In the genomic region with DNA sequence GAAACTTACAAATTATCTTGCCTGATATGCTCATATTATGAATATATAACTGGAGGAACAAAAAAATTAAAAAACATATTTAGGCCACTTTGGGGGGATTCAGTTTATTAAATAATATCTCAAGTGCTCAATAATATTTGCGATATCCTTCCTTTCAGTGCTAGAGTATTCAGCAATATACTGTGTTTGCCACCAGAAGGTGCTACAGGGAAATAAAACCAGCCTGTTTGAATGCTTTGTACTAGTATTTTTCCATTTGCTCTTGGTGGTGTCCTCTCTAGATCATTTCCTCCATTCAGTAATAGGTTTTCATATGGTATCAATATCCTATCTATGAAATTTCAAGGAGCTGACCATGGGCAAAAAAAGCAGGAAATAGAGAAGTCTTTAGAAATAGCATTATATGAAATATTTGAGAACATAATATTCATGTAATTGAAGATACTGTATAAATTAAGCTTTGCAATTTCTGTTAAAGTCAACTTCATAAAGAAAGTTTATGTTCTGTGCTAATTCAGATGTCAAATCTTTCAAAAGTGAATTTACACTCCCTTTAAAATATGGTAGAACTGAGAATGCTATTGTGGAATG, we compare ENCODE assay signal across 8 cellular contexts.
A peak's percentile ranks its signal among the peaks of the same experiment; 100 is the strongest.
DNase-seq lines count a peak whose midpoint lies in the region; ATAC-seq and TF ChIP-seq lines count a peak whose summit lies in the region.

No MANE protein-coding gene starts in this region.

- H3K36me3 Mint-ChIP-seq in GM23338 (ENCODE audit: low read depth): no peaks in the 10 kb centered on the region

- no peak overlapping the region for H3K4me3 Mint-ChIP-seq in GM23338

- H3K4me1 Mint-ChIP-seq in GM23338: 0 out of 3 replicates have a peak, but pooled peaks cover 2% of the 10 kb centered on the region

- H3K27me3 ChIP-seq in GM23338 (ENCODE audit: insufficient read depth): no peaks in the 10 kb centered on the region

- no peak overlapping the region for H3K4me2 ChIP-seq in GM23338

- in situ Hi-C loops in Caki2 (cut with HindIII; ENCODE audit: low pct_unique_long_range_greater_than_20kb, low sequenced_read_pairs): no loop called here

- no peaks in the 10 kb centered on the region for H4K20me1 ChIP-seq in GM23338 (replicated peaks; ENCODE audit: insufficient read depth)

- H3K36me3 ChIP-seq in GM23338 (ENCODE audit: insufficient read depth): no peaks in the 10 kb centered on the region

- ATAC-seq in GM23338 (peak; percentile 72), GM21360 (IDR thresholded peaks at IDR 0.05; ENCODE audit: unreplicated experiment) (no peak), GM21528 (IDR thresholded peaks at IDR 0.05; ENCODE audit: low FRiP score, unreplicated experiment) (no peak)

- H3K4me3 ChIP-seq in GM23338: no peak overlapping the region
- no peak overlapping the region for H3K4me3 ChIP-seq in WI38 (ENCODE audit: low read depth, low read length)

- no peak overlapping the region for H2AFZ ChIP-seq in GM23338

- peak; percentile 36 for DNase-seq in Caki2 (ENCODE audit: low read depth)
- peak; percentile 66 for DNase-seq in GM23338 (ENCODE audit: low spot score)
- peak; percentile 66 for DNase-seq in NCI-H2029 (lab: John Stamatoyannopoulos, UW)
- peak; percentile 21 for DNase-seq in iPS-NIHi11 (ENCODE audit: low spot score)
- DNase-seq in stimulated activated CD4-positive, alpha-beta T cell treated with anti-CD3 and anti-CD28 coated beads, Interleukin-2, amount 100 ng/mL, for 48 hours: no peak

- H3F3A ChIP-seq in GM23338 (replicated peaks; ENCODE audit: low read depth): no peaks in the 10 kb centered on the region

- no peaks in the 10 kb centered on the region for H3K79me2 ChIP-seq in GM23338 (replicated peaks; ENCODE audit: insufficient read depth)

- H3K27me3 Mint-ChIP-seq in GM23338 (ENCODE audit: insufficient read depth, low read depth, poor library complexity): no peaks in the 10 kb centered on the region

- H3K9me2 ChIP-seq in GM23338 (ENCODE audit: insufficient read depth): no peaks in the 10 kb centered on the region

- H3K4me1 ChIP-seq in GM23338 (ENCODE audit: insufficient read depth): peaks cover 7% of the 10 kb centered on the region; the same call in 1 of the 2 replicates

- TF ChIP-seq CTCF in GM23338 (conservative IDR thresholded peaks at IDR 0.05; ENCODE audit: low read depth in 2 of 2) (peak; percentile 82 to 94), WI38 (IDR thresholded peaks at IDR 0.05; ENCODE audit: low read depth, low read length) (peak; percentile 40; the same call in 1 of the 2 replicates)

- no peak overlapping the region for H3K27ac Mint-ChIP-seq in GM23338

- no peak overlapping the region for H3K27ac ChIP-seq in GM23338 (ENCODE audit: low read depth)

- no peaks in the 10 kb centered on the region for H3K9me3 Mint-ChIP-seq in GM23338

TF ChIP-seq in GM23338, 12 proteins besides CTCF, POLR2A, EP300 and RAD21 (continues in another document):
- TF ChIP-seq JUNB (IDR thresholded peaks at IDR 0.05; ENCODE audit: unreplicated experiment) (no peak), NANOG (IDR thresholded peaks at IDR 0.05; ENCODE audit: borderline replicate concordance) (no peak), STAT1 (IDR thresholded peaks at IDR 0.05; ENCODE audit: unreplicated experiment) (no peak), EZH2 (IDR thresholded peaks at IDR 0.05; ENCODE audit: low read depth, unreplicated experiment) (no peak), CREB1 (CRISPR knock-in tag; IDR thresholded peaks at IDR 0.05; ENCODE audit: low read depth) (no peak), EZH2phosphoT487 (IDR thresholded peaks at IDR 0.05; ENCODE audit: unreplicated experiment) (no peak), ZNF331 (CRISPR knock-in tag; IDR thresholded peaks at IDR 0.05; ENCODE audit: low read depth) (no peak)
- TF ChIP-seq, protein P1, sequence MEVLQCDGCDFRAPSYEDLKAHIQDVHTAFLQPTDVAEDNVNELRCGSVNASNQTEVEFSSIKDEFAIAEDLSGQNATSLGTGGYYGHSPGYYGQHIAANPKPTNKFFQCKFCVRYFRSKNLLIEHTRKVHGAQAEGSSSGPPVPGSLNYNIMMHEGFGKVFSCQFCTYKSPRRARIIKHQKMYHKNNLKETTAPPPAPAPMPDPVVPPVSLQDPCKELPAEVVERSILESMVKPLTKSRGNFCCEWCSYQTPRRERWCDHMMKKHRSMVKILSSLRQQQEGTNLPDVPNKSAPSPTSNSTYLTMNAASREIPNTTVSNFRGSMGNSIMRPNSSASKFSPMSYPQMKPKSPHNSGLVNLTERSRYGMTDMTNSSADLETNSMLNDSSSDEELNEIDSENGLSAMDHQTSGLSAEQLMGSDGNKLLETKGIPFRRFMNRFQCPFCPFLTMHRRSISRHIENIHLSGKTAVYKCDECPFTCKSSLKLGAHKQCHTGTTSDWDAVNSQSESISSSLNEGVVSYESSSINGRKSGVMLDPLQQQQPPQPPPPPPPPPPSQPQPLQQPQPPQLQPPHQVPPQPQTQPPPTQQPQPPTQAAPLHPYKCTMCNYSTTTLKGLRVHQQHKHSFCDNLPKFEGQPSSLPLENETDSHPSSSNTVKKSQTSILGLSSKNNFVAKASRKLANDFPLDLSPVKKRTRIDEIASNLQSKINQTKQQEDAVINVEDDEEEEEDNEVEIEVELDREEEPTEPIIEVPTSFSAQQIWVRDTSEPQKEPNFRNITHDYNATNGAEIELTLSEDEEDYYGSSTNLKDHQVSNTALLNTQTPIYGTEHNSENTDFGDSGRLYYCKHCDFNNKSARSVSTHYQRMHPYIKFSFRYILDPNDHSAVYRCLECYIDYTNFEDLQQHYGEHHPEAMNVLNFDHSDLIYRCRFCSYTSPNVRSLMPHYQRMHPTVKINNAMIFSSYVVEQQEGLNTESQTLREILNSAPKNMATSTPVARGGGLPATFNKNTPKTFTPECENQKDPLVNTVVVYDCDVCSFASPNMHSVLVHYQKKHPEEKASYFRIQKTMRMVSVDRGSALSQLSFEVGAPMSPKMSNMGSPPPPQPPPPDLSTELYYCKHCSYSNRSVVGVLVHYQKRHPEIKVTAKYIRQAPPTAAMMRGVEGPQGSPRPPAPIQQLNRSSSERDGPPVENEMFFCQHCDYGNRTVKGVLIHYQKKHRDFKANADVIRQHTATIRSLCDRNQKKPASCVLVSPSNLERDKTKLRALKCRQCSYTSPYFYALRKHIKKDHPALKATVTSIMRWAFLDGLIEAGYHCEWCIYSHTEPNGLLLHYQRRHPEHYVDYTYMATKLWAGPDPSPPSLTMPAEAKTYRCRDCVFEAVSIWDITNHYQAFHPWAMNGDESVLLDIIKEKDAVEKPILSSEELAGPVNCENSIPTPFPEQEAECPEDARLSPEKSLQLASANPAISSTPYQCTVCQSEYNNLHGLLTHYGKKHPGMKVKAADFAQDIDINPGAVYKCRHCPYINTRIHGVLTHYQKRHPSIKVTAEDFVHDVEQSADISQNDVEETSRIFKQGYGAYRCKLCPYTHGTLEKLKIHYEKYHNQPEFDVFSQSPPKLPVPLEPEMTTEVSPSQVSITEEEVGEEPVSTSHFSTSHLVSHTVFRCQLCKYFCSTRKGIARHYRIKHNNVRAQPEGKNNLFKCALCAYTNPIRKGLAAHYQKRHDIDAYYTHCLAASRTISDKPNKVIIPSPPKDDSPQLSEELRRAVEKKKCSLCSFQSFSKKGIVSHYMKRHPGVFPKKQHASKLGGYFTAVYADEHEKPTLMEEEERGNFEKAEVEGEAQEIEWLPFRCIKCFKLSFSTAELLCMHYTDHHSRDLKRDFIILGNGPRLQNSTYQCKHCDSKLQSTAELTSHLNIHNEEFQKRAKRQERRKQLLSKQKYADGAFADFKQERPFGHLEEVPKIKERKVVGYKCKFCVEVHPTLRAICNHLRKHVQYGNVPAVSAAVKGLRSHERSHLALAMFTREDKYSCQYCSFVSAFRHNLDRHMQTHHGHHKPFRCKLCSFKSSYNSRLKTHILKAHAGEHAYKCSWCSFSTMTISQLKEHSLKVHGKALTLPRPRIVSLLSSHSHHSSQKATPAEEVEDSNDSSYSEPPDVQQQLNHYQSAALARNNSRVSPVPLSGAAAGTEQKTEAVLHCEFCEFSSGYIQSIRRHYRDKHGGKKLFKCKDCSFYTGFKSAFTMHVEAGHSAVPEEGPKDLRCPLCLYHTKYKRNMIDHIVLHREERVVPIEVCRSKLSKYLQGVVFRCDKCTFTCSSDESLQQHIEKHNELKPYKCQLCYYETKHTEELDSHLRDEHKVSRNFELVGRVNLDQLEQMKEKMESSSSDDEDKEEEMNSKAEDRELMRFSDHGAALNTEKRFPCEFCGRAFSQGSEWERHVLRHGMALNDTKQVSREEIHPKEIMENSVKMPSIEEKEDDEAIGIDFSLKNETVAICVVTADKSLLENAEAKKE (CRISPR knock-in tag; IDR thresholded peaks at IDR 0.05): no peak
- TF ChIP-seq, protein P2, sequence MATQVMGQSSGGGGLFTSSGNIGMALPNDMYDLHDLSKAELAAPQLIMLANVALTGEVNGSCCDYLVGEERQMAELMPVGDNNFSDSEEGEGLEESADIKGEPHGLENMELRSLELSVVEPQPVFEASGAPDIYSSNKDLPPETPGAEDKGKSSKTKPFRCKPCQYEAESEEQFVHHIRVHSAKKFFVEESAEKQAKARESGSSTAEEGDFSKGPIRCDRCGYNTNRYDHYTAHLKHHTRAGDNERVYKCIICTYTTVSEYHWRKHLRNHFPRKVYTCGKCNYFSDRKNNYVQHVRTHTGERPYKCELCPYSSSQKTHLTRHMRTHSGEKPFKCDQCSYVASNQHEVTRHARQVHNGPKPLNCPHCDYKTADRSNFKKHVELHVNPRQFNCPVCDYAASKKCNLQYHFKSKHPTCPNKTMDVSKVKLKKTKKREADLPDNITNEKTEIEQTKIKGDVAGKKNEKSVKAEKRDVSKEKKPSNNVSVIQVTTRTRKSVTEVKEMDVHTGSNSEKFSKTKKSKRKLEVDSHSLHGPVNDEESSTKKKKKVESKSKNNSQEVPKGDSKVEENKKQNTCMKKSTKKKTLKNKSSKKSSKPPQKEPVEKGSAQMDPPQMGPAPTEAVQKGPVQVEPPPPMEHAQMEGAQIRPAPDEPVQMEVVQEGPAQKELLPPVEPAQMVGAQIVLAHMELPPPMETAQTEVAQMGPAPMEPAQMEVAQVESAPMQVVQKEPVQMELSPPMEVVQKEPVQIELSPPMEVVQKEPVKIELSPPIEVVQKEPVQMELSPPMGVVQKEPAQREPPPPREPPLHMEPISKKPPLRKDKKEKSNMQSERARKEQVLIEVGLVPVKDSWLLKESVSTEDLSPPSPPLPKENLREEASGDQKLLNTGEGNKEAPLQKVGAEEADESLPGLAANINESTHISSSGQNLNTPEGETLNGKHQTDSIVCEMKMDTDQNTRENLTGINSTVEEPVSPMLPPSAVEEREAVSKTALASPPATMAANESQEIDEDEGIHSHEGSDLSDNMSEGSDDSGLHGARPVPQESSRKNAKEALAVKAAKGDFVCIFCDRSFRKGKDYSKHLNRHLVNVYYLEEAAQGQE (IDR thresholded peaks at IDR 0.05; ENCODE audit: unreplicated experiment): no peak

Comparison
In these comparisons a context has a peak if more than half of its experiments do, and no peak if none do; other contexts are left out.
1. DNase-seq: peak in Caki2 (single experiment), GM23338 (single experiment), NCI-H2029 (single experiment) and iPS-NIHi11 (single experiment); none in stimulated activated CD4-positive, alpha-beta T cell treated with anti-CD3 and anti-CD28 coated beads, Interleukin-2, amount 100 ng/mL, for 48 hours (0 of 2).